Comparison of ENCODE assay signal across 8 cellular contexts in genomic region chr1:25239681-25240541, GRCh38. TPM values are rescaled to one million over a fixed set of nuclear protein-coding genes. Genes with fewer than 3 reads are reported as not detected.
DNase-seq lines count a peak whose midpoint lies in the region; ATAC-seq and TF ChIP-seq lines count a peak whose summit lies in the region.

No MANE protein-coding gene starts in this region.

- H3K27ac ChIP-seq in adipose tissue (ENCODE audit: low read depth, low read length) (peak overlapping the region; percentile 57), left ventricle myocardium inferior (replicated peaks) (peak overlapping the region; percentile 95)

- peaks cover 80% of the 10 kb centered on the region for H3K4me1 ChIP-seq in left ventricle myocardium inferior

- H3K9me3 ChIP-seq in left ventricle myocardium inferior (replicated peaks): no peaks in the 10 kb centered on the region

- peaks cover 10% of the 10 kb centered on the region for H3K4me1 Mint-ChIP-seq in progenitor cell of endocrine pancreas (ENCODE audit: low read depth)

- no peaks in the 10 kb centered on the region for H3K27me3 ChIP-seq in left ventricle myocardium inferior (ENCODE audit: low read depth)

- H3K36me3 ChIP-seq in left ventricle myocardium inferior: peaks cover 47% of the 10 kb centered on the region

- H3K9me3 Mint-ChIP-seq in progenitor cell of endocrine pancreas (ENCODE audit: low read depth): no peaks in the 10 kb centered on the region

- WGBS in adipose tissue, 3 donors: 1% methylated on average over 40 to 41 of the region's 41 CpGs

- H3K27ac Mint-ChIP-seq in progenitor cell of endocrine pancreas: peak overlapping the region; percentile 95

- peak overlapping the region; percentile 57 for H3K4me3 ChIP-seq in GM12864 (ENCODE audit: low read depth, low read length)
- peak overlapping the region; percentile 69 for H3K4me3 ChIP-seq in left ventricle myocardium inferior

- H3K27me3 Mint-ChIP-seq in progenitor cell of endocrine pancreas: no peaks in the 10 kb centered on the region

- peaks cover 9% of the 10 kb centered on the region for H3K36me3 Mint-ChIP-seq in progenitor cell of endocrine pancreas (ENCODE audit: insufficient read depth)

- peak overlapping the region; percentile 88 for H3K4me3 Mint-ChIP-seq in progenitor cell of endocrine pancreas (ENCODE audit: low read depth)

- ATAC-seq in HG02642 (IDR thresholded peaks at IDR 0.05; ENCODE audit: poor library complexity, unreplicated experiment): peak; percentile 77

- peak; percentile 85 for DNase-seq in GM12864 (ENCODE audit: low read depth)
- peak; percentile 93 for DNase-seq in NCI-H1105 treated with DMSO at 0.1 percent for 48 hours (lab: John Stamatoyannopoulos, UW)
- DNase-seq in SW480 (ENCODE audit: low spot score): peak; percentile 92
- DNase-seq in left ventricle myocardium inferior: peak; percentile 92
- peak; percentile 74 for DNase-seq in progenitor cell of endocrine pancreas (ENCODE audit: low spot score, unreplicated experiment)
- DNase-seq in ureter (ENCODE audit: low spot score): peak; percentile 95

- peak; percentile 77 for TF ChIP-seq CTCF in GM12864 (IDR thresholded peaks at IDR 0.05; ENCODE audit: low read depth, low read length, missing control alignments)
- TF ChIP-seq CTCF in left ventricle myocardium inferior (IDR thresholded peaks at IDR 0.05; ENCODE audit: borderline replicate concordance): peak; percentile 75
- peak; percentile 66 for TF ChIP-seq CTCF in progenitor cell of endocrine pancreas (IDR thresholded peaks at IDR 0.05; ENCODE audit: unreplicated experiment)

- intact Hi-C loops in left ventricle myocardium inferior (cut with micrococcal nuclease): loop anchor here (10.0 kb wide), 1 partner anchor 105 kb away; no protein-coding TSS in a partner anchor

RNA-seq across cellular contexts. Expression of gene RSRP1, which starts 7.3 kb away (rescaled TPM):
- polyA plus RNA-seq in adipose tissue: 10 to 100 TPM; 39.4 to 87.5 (median 46.0) TPM
- total RNA-seq in left ventricle myocardium inferior (41.1 TPM), progenitor cell of endocrine pancreas (124 and 127 TPM in 2 replicates), ureter (99.5 TPM)

RNA-seq across cellular contexts. Expression of gene SYF2, which starts 7.6 kb away (rescaled TPM):
- 10 to 100 TPM; 43.3 to 98.3 (median 45.5) TPM for polyA plus RNA-seq in adipose tissue
- 35.1 TPM for total RNA-seq in left ventricle myocardium inferior
- total RNA-seq in progenitor cell of endocrine pancreas: 40.3 and 43.5 TPM in 2 replicates
- total RNA-seq in ureter: 39.9 TPM

RNA-seq across cellular contexts. Expression of gene RHD, which starts 32.4 kb away (rescaled TPM):
- not detected for polyA plus RNA-seq in adipose tissue
- not detected for total RNA-seq in left ventricle myocardium inferior
- total RNA-seq in progenitor cell of endocrine pancreas: not detected in 2 replicates
- total RNA-seq in ureter: not detected

Comparison
In these comparisons a context has a peak if more than half of its experiments do, and no peak if none do; other contexts are left out.
1. Peak in every context shown above with its lines: DNase-seq, ATAC-seq, H3K4me3 ChIP-seq and H3K27ac ChIP-seq.